ENCODE assay signal across 19 cellular contexts in the genomic region with DNA sequence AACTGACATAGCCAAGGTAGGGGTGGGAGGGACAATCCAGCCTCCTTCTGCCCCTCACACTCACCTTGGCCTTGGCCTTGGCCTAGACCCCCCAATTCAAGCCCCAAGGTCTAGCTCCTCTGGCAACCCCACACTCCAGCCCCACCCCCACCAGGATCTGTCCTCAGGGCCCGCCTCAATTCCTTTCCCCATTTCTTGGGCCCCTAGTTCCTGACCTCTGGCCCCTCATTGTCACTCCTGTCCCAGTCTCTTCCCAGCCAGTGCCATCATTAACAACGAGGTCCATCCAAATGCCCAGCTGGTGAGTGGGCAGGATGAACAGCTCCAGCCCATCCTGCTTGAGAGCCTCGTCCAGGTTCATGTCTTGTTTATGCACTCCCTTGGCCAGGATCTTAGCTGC. TPM values are rescaled to one million over a fixed set of nuclear protein-coding genes. Genes with fewer than 3 reads are reported as not detected.
"Had no signal": no experiment of that assay in that cellular context is flagged by ENCODE, and none has a peak within 500 bp of the region (broad histone marks: within the 10 kb centered on the region; RNA-seq: fewer than 3 reads in every experiment).

No MANE protein-coding gene starts in this region.

- H3K4me2 ChIP-seq: hepatocyte, SK-N-SH had no signal

- H3K27me3 ChIP-seq: hepatocyte, upper lobe of right lung had no signal

- H3K36me3 ChIP-seq: prostate gland, upper lobe of right lung had no signal

- H3K9ac ChIP-seq: SK-N-SH had no signal

- H3K36me3 Mint-ChIP-seq: naive thymus-derived CD4-positive, alpha-beta T cell; T-cell had no signal

- DNase-seq: activated CD4-positive, alpha-beta memory T cell treated with anti-CD3 and anti-CD28 coated beads, Interleukin-2, amount 10 ng/mL, durations not matched to agents 7 days and 5 days; activated gamma-delta T cell; activated T-cell treated with anti-CD3 and anti-CD28 coated beads, Interleukin-2, amount 50 U/mL, for 48 hours; aorta; islet precursor cell; mucosa of descending colon; naive thymus-derived CD4-positive, alpha-beta T cell; occipital lobe; right cardiac atrium; SK-N-SH; small intestine; T-cell; T-helper 9 cell; upper lobe of right lung had no signal

- H2AFZ ChIP-seq: hepatocyte had no signal

- H3K9me3 Mint-ChIP-seq: activated CD4-positive, alpha-beta memory T cell treated with anti-CD3 and anti-CD28 coated beads, Interleukin-2, amount 10 ng/mL, durations not matched to agents 7 days and 5 days; naive thymus-derived CD4-positive, alpha-beta T cell; stimulated activated naive CD8-positive, alpha-beta T cell treated with anti-CD3 and anti-CD28 coated beads, Interleukin-15, Interleukin-2, amounts not matched to agents 100 ng/mL and 50 ng/mL, for 24 hours; T-cell had no signal

- H3K9me2 ChIP-seq: SK-N-SH had no signal

- H3K4me3 ChIP-seq: hepatocyte, mucosa of descending colon, prostate gland, upper lobe of right lung had no signal

- H3K27ac ChIP-seq: prostate gland, upper lobe of right lung had no signal

- H3K9me3 ChIP-seq: mucosa of descending colon, prostate gland, SK-N-SH, upper lobe of right lung had no signal

- H3K27me3 Mint-ChIP-seq: activated CD4-positive, alpha-beta memory T cell treated with anti-CD3 and anti-CD28 coated beads, Interleukin-2, amount 10 ng/mL, durations not matched to agents 7 days and 5 days; naive thymus-derived CD4-positive, alpha-beta T cell; stimulated activated naive CD8-positive, alpha-beta T cell treated with anti-CD3 and anti-CD28 coated beads, Interleukin-15, Interleukin-2, amounts not matched to agents 100 ng/mL and 50 ng/mL, for 24 hours; T-cell had no signal

- ATAC-seq: activated CD4-positive, CD25-positive, alpha-beta regulatory T cell treated with anti-CD3 and anti-CD28 coated beads, Interleukin-2, amount 50 U/mL, for 24 hours; esophagus mucosa; naive thymus-derived CD4-positive, alpha-beta T cell; T-cell had no signal

- H3K4me1 ChIP-seq: prostate gland had no signal

- H3K4me3 Mint-ChIP-seq: activated CD4-positive, alpha-beta memory T cell treated with anti-CD3 and anti-CD28 coated beads, Interleukin-2, amount 10 ng/mL, durations not matched to agents 7 days and 5 days; stimulated activated naive CD8-positive, alpha-beta T cell treated with anti-CD3 and anti-CD28 coated beads, Interleukin-15, Interleukin-2, amounts not matched to agents 100 ng/mL and 50 ng/mL, for 24 hours had no signal

- H3K27ac Mint-ChIP-seq: activated CD4-positive, alpha-beta memory T cell treated with anti-CD3 and anti-CD28 coated beads, Interleukin-2, amount 10 ng/mL, durations not matched to agents 7 days and 5 days; stimulated activated naive CD8-positive, alpha-beta T cell treated with anti-CD3 and anti-CD28 coated beads, Interleukin-15, Interleukin-2, amounts not matched to agents 100 ng/mL and 50 ng/mL, for 24 hours had no signal

RNA-seq across cellular contexts. Expression of gene ITGA7, which starts 28.4 kb away (rescaled TPM):
- polyA plus RNA-seq: naive thymus-derived CD4-positive, alpha-beta T cell had no signal
